Comparison of ENCODE assay signal across 12 cellular contexts in genomic region chr22:37511368-37512104, GRCh38. TPM values are rescaled to one million over a fixed set of nuclear protein-coding genes. Genes with fewer than 3 reads are reported as not detected.
DNase-seq lines count a peak whose midpoint lies in the region; ATAC-seq and TF ChIP-seq lines count a peak whose summit lies in the region.
"Had no signal": no experiment of that assay in that cellular context is flagged by ENCODE, and none has a peak within 500 bp of the region (broad histone marks: within the 10 kb centered on the region; RNA-seq: fewer than 3 reads in every experiment).

No MANE protein-coding gene starts in this region.

- H3K9me3 ChIP-seq in adrenal gland (replicated peaks in 1 of 3) (no peaks in the 10 kb centered on the region), heart right ventricle (peaks cover 0 to 3% (median 0%) of the 10 kb centered on the region in 11 donors), trophoblast cell (ENCODE audit: insufficient read depth, low read depth, low read length) (peaks cover 2% of the 10 kb centered on the region)

- H3K27ac Mint-ChIP-seq in Calu3 (ENCODE audit: unreplicated experiment), result peak overlapping the region; percentile 98
- H3K27ac Mint-ChIP-seq: activated naive CD4-positive, alpha-beta T cell treated with anti-CD3 and anti-CD28 coated beads, Interleukin-2, amount 50 U/mL, for 24 hours had no signal

- H2AFZ ChIP-seq in trophoblast cell (ENCODE audit: insufficient read depth, low read length, poor library complexity), result no peak overlapping the region

- H3K23ac ChIP-seq in trophoblast cell (ENCODE audit: low read length), result no peak overlapping the region

- peak overlapping the region; percentile 65 to 93 (median 85) for H3K27ac ChIP-seq in adrenal gland
- peak overlapping the region in 6 of 10 donors; percentile 44 to 89 (median 53) for H3K27ac ChIP-seq in heart right ventricle
- H3K27ac ChIP-seq in trophoblast cell (ENCODE audit: low read depth, low read length), result no peak overlapping the region

- peaks cover 2% of the 10 kb centered on the region for H3K9me3 Mint-ChIP-seq in Calu3 (ENCODE audit: low read depth, unreplicated experiment)
- H3K9me3 Mint-ChIP-seq: activated naive CD4-positive, alpha-beta T cell treated with anti-CD3 and anti-CD28 coated beads, Interleukin-2, amount 50 U/mL, for 24 hours had no signal

- no peak overlapping the region for H2BK120ac ChIP-seq in trophoblast cell (ENCODE audit: insufficient read depth, low read length, poor library complexity)

- H3K4me3 ChIP-seq in adrenal gland (no peak overlapping the region), heart right ventricle (no peak overlapping the region), trophoblast cell (ENCODE audit: low read depth, low read length) (no peak overlapping the region)

- BruUV-seq in Calu3 (replicated peaks; lab: Mats Ljungman, UMichigan), result no TSS peak

- no peak overlapping the region for H2AK5ac ChIP-seq in trophoblast cell (ENCODE audit: low read length)

- intact Hi-C loops in Calu3 (cut with micrococcal nuclease; ENCODE audit: unreplicated experiment), result no loop called here
- intact Hi-C loops in adrenal gland (cut with DNase I), result no loop called here
- intact Hi-C loops in heart right ventricle (cut with DNase I), result no loop called here
- intact Hi-C loops in sciatic nerve (cut with DNase I), result no loop called here

- H3K4ac ChIP-seq in trophoblast cell (ENCODE audit: low read depth, low read length), result no peak overlapping the region

- peaks cover 57% of the 10 kb centered on the region for H3K4me1 Mint-ChIP-seq in Calu3 (ENCODE audit: low read depth, unreplicated experiment)
- H3K4me1 Mint-ChIP-seq: activated naive CD4-positive, alpha-beta T cell treated with anti-CD3 and anti-CD28 coated beads, Interleukin-2, amount 50 U/mL, for 24 hours had no signal

- H4K8ac ChIP-seq in trophoblast cell (ENCODE audit: low read depth, low read length), result no peak overlapping the region

- no peak overlapping the region for H3K9ac ChIP-seq in trophoblast cell (ENCODE audit: low read length)

- CTCF ChIA-PET in Calu3 (lab: Charles Lee), result interaction anchor here (0.6 to 1.8 kb wide), 6 partner anchors 9 to 148 kb away, joined by 3 to 13 read pairs (median 8); no protein-coding TSS in a partner anchor

- H3K4me1 ChIP-seq in adrenal gland (replicated peaks in 1 of 2), result peaks cover 14 to 19% of the 10 kb centered on the region in 2 donors
- H3K4me1 ChIP-seq in heart right ventricle, result peaks cover 16 to 78% (median 40%) of the 10 kb centered on the region in 9 donors
- H3K4me1 ChIP-seq in trophoblast cell (ENCODE audit: control insufficient read depth in 1 of 2, insufficient read depth in 2 of 2, low read length in 2 of 2), result peaks cover 20 to 23% of the 10 kb centered on the region in 2 experiments

- no peak overlapping the region for H3K4me2 ChIP-seq in trophoblast cell (ENCODE audit: low read length)

- peaks cover 3% of the 10 kb centered on the region for H3K79me1 ChIP-seq in trophoblast cell (ENCODE audit: low read length)

- TF ChIP-seq POLR2A in adrenal gland (IDR thresholded peaks at IDR 0.05), result no peak

- no peak overlapping the region for H4K91ac ChIP-seq in trophoblast cell (ENCODE audit: low read depth, low read length)

- H3K36me3 Mint-ChIP-seq in Calu3 (ENCODE audit: insufficient read depth, unreplicated experiment), result peaks cover 74% of the 10 kb centered on the region
- H3K36me3 Mint-ChIP-seq: activated naive CD4-positive, alpha-beta T cell treated with anti-CD3 and anti-CD28 coated beads, Interleukin-2, amount 50 U/mL, for 24 hours had no signal

- no peaks in the 10 kb centered on the region for H3K79me2 ChIP-seq in trophoblast cell (ENCODE audit: control insufficient read depth, insufficient read depth, low read length, poor library complexity)

- no peak overlapping the region for H2BK5ac ChIP-seq in trophoblast cell (ENCODE audit: low read depth, low read length, poor library complexity)

- no peak for DNase-seq in Calu3
- DNase-seq in adrenal gland, result no peak
- DNase-seq in heart right ventricle, result no peak
- DNase-seq in trophoblast cell, result no peak
- no peak for DNase-seq in sciatic nerve (ENCODE audit: low spot score)
- DNase-seq in stimulated activated CD4-positive, alpha-beta T cell treated with anti-CD3 and anti-CD28 coated beads, Interleukin-4, amount 100 ng/mL, for 24 hours, result no peak
- no peak for DNase-seq in GM19238 (ENCODE audit: insufficient read length, low spot score)
- DNase-seq: activated CD8-positive, alpha-beta memory T cell treated with anti-CD3 and anti-CD28 coated beads, Interleukin-2, amount 50 U/mL, for 4 hours; DND-41; NCI-H1092 had no signal

- TF ChIP-seq CTCF in Calu3 (IDR thresholded peaks at IDR 0.05; ENCODE audit: unreplicated experiment) (no peak), adrenal gland (IDR thresholded peaks at IDR 0.05) (no peak), heart right ventricle (IDR thresholded peaks at IDR 0.05) (no peak)

- H4K12ac ChIP-seq in trophoblast cell (ENCODE audit: low read depth, low read length), result no peak overlapping the region

- WGBS in adrenal gland, 4 donors, result 81 to 88% (median 84%) methylated on average over 6 of the region's 6 CpGs
- 89% methylated on average over 6 of the region's 6 CpGs for WGBS in heart right ventricle, 2 donors
- no CpG with 5 or more reads among the region's 6 CpGs for WGBS in trophoblast cell (ENCODE audit: extremely low coverage, insufficient coverage, insufficient read length)

- no peaks in the 10 kb centered on the region for H3K27me3 Mint-ChIP-seq in Calu3 (ENCODE audit: unreplicated experiment)
- H3K27me3 Mint-ChIP-seq: activated naive CD4-positive, alpha-beta T cell treated with anti-CD3 and anti-CD28 coated beads, Interleukin-2, amount 50 U/mL, for 24 hours had no signal

- H3K36me3 ChIP-seq in adrenal gland (replicated peaks in 1 of 2), result peaks cover 0 to 6% of the 10 kb centered on the region in 2 donors
- peaks cover 0 to 28% (median 4%) of the 10 kb centered on the region in 9 donors for H3K36me3 ChIP-seq in heart right ventricle
- H3K36me3 ChIP-seq in trophoblast cell (ENCODE audit: control insufficient read depth in 1 of 2, insufficient read depth in 2 of 2, low read length in 2 of 2), result peaks cover 3 to 4% of the 10 kb centered on the region in 2 experiments

- ATAC-seq in heart right ventricle (no peak), sciatic nerve (no peak), GM21723 (IDR thresholded peaks at IDR 0.05; ENCODE audit: unreplicated experiment) (no peak)

- no peak overlapping the region for H3K18ac ChIP-seq in trophoblast cell (ENCODE audit: low read length)

- H3K14ac ChIP-seq in trophoblast cell (ENCODE audit: low read length), result no peak overlapping the region

- H3K4me3 Mint-ChIP-seq in Calu3 (ENCODE audit: low read depth, unreplicated experiment), result peak overlapping the region; percentile 63
- H3K4me3 Mint-ChIP-seq: activated naive CD4-positive, alpha-beta T cell treated with anti-CD3 and anti-CD28 coated beads, Interleukin-2, amount 50 U/mL, for 24 hours had no signal

- H2BK12ac ChIP-seq in trophoblast cell (ENCODE audit: low read length), result peak overlapping the region; percentile 66

- H3K27me3 ChIP-seq in adrenal gland, result no peaks in the 10 kb centered on the region
- no peaks in the 10 kb centered on the region for H3K27me3 ChIP-seq in heart right ventricle
- H3K27me3 ChIP-seq in trophoblast cell (ENCODE audit: insufficient read depth, low read length), result no peaks in the 10 kb centered on the region

RNA-seq across cellular contexts. Expression of gene CARD10, which starts 7.7 kb away (rescaled TPM):
- total RNA-seq in Calu3 (2022) (40.5 and 49.2 TPM in 2 replicates), adrenal gland (10 to 100 TPM; 14.0 to 34.2 (median 20.9) TPM), heart right ventricle (10 to 100 TPM in 3 of 10 donors, 1 to 10 TPM in 7; 7.4 to 12.9 (median 8.5) TPM), sciatic nerve (31.6 TPM)
- polyA plus RNA-seq in adrenal gland (10 to 100 TPM in 2 of 3 donors, 1 to 10 TPM in 1; 4.7 to 24.4 (median 17.4) TPM), heart right ventricle (10 to 100 TPM; 14.0 to 14.8 TPM)
- 4.7 and 4.9 TPM in 2 replicates for polyA plus RNA-seq in trophoblast cell (2013)

RNA-seq across cellular contexts. Expression of gene MFNG, which starts 25.4 kb away (rescaled TPM):
- 19.0 and 22.1 TPM in 2 replicates for total RNA-seq in Calu3 (2022)
- total RNA-seq in adrenal gland, result 10 to 100 TPM; 16.2 to 27.6 (median 22.7) TPM
- polyA plus RNA-seq in adrenal gland, result 10 to 100 TPM in 1 of 3 donors, 1 to 10 TPM in 2; 4.3 to 11.5 (median 7.8) TPM
- total RNA-seq in heart right ventricle, result 10 to 100 TPM in 4 of 10 donors, 1 to 10 TPM in 6; 5.1 to 19.4 (median 8.5) TPM
- 10 to 100 TPM in 1 of 2 donors, 1 to 10 TPM in 1; 8.9 to 15.8 TPM for polyA plus RNA-seq in heart right ventricle
- 0.08 and 0.36 TPM in 2 replicates for polyA plus RNA-seq in trophoblast cell (2013)
- 22.3 TPM for total RNA-seq in sciatic nerve

RNA-seq across cellular contexts. Expression of gene CDC42EP1, which starts 48.7 kb away (rescaled TPM):
- total RNA-seq in Calu3 (2022) (156 and 162 TPM in 2 replicates), adrenal gland (100 to 1,000 TPM in 5 of 8 donors, 10 to 100 TPM in 3; 74.4 to 159 (median 125) TPM), heart right ventricle (10 to 100 TPM; 10.6 to 48.3 (median 16.2) TPM), sciatic nerve (83.1 TPM)
- polyA plus RNA-seq in adrenal gland (10 to 100 TPM; 19.7 to 65.1 (median 39.5) TPM), heart right ventricle (10 to 100 TPM; 12.6 to 19.7 TPM)
- polyA plus RNA-seq in trophoblast cell (2013), result 191 and 202 TPM in 2 replicates
